14 cellular contexts compared by ENCODE assay signal in genomic region chr10:35517431-35518181, GRCh38.
DNase-seq lines count a peak whose midpoint lies in the region; ATAC-seq and TF ChIP-seq lines count a peak whose summit lies in the region.
"Had no signal": no experiment of that assay in that cellular context is flagged by ENCODE, and none has a peak within 500 bp of the region (broad histone marks: within the 10 kb centered on the region; RNA-seq: fewer than 3 reads in every experiment).

No MANE protein-coding gene starts in this region.

- no peaks in the 10 kb centered on the region for H3K9me3 ChIP-seq in upper lobe of right lung
- no peaks in the 10 kb centered on the region for H3K9me3 ChIP-seq in thyroid gland
- H3K9me3 ChIP-seq: SJSA1 had no signal

- TF ChIP-seq CTCF in activated CD8-positive, alpha-beta T cell treated with anti-CD3 and anti-CD28 coated beads for 36 hours (IDR thresholded peaks at IDR 0.05), result no peak
- TF ChIP-seq CTCF in dorsolateral prefrontal cortex (IDR thresholded peaks at IDR 0.05 in 54 of 56, conservative IDR thresholded peaks at IDR 0.05 in 2 of 56; ENCODE audit: low read depth in 1 of 56, partially characterized antibody in 56 of 56), result peak in 1 of 56 donors; percentile 15
- no peak for TF ChIP-seq CTCF in upper lobe of right lung (IDR thresholded peaks at IDR 0.05)
- no peak for TF ChIP-seq CTCF in thyroid gland (IDR thresholded peaks at IDR 0.05)

- no peaks in the 10 kb centered on the region for H3K36me3 Mint-ChIP-seq in activated CD8-positive, alpha-beta T cell treated with anti-CD3 and anti-CD28 coated beads for 36 hours (ENCODE audit: low read depth)
- H3K36me3 Mint-ChIP-seq in activated CD8-positive, alpha-beta T cell treated with anti-CD3 and anti-CD28 coated beads, Interleukin-2, amount 10 ng/mL, durations not matched to agents 7 days and 5 days (ENCODE audit: low read depth), result peaks cover 2% of the 10 kb centered on the region

- H3K27me3 ChIP-seq in dorsolateral prefrontal cortex (no peaks in the 10 kb centered on the region), upper lobe of right lung (no peaks in the 10 kb centered on the region), thyroid gland (no peaks in the 10 kb centered on the region)
- H3K27me3 ChIP-seq: SJSA1 had no signal

- peaks cover 19% of the 10 kb centered on the region for H3K4me1 Mint-ChIP-seq in activated CD8-positive, alpha-beta T cell treated with anti-CD3 and anti-CD28 coated beads for 36 hours (ENCODE audit: low read depth)
- H3K4me1 Mint-ChIP-seq in activated CD8-positive, alpha-beta T cell treated with anti-CD3 and anti-CD28 coated beads, Interleukin-2, amount 10 ng/mL, durations not matched to agents 7 days and 5 days (ENCODE audit: low read depth), result peaks cover 6% of the 10 kb centered on the region

- H3K4me3 Mint-ChIP-seq in activated CD8-positive, alpha-beta T cell treated with anti-CD3 and anti-CD28 coated beads for 36 hours, result no peak overlapping the region
- H3K4me3 Mint-ChIP-seq in activated CD8-positive, alpha-beta T cell treated with anti-CD3 and anti-CD28 coated beads, Interleukin-2, amount 10 ng/mL, durations not matched to agents 7 days and 5 days, result no peak overlapping the region

- no peak for TF ChIP-seq POLR2A in thyroid gland (IDR thresholded peaks at IDR 0.05)

- no peak for DNase-seq in activated CD8-positive, alpha-beta T cell treated with anti-CD3 and anti-CD28 coated beads for 36 hours
- DNase-seq in activated CD8-positive, alpha-beta T cell treated with anti-CD3 and anti-CD28 coated beads, Interleukin-2, amount 10 ng/mL, durations not matched to agents 7 days and 5 days, result no peak
- DNase-seq in dorsolateral prefrontal cortex (peak in 5 of 10 donors; percentile 34 to 75 (median 52)), left lobe of liver (ENCODE audit: low spot score) (no peak), upper lobe of right lung (no peak), thyroid gland (no peak)
- DNase-seq in stimulated activated CD4-positive, alpha-beta T cell treated with anti-CD3 and anti-CD28 coated beads, Interleukin-1b, Interleukin-23, amount 100 ng/mL, for 48 hours, result no peak
- no peak for DNase-seq in activated CD4-positive, alpha-beta T cell treated with anti-CD3 and anti-CD28 coated beads, Interleukin-2, amount 50 U/mL, for 48 hours
- DNase-seq: DMS79 treated with DMSO at 0.1 percent for 48 hours, NCI-H1092, NCI-H510A treated with DMSO at 0.1 percent for 48 hours had no signal

- no peak overlapping the region for H3K27ac Mint-ChIP-seq in activated CD8-positive, alpha-beta T cell treated with anti-CD3 and anti-CD28 coated beads for 36 hours
- H3K27ac Mint-ChIP-seq in activated CD8-positive, alpha-beta T cell treated with anti-CD3 and anti-CD28 coated beads, Interleukin-2, amount 10 ng/mL, durations not matched to agents 7 days and 5 days, result no peak overlapping the region
- H3K27ac Mint-ChIP-seq: activated T-helper 2 cell treated with anti-CD3 and anti-CD28 coated beads, Interferon-gamma antibody, Interleukin-2, Interleukin-4, amounts not matched to agents 10 μg/mL and 5 μg/mL and 100 μg/mL, durations not matched to agents 14 hours and 24 hours and 36 hours had no signal

- no peaks in the 10 kb centered on the region for H3K9me3 Mint-ChIP-seq in activated CD8-positive, alpha-beta T cell treated with anti-CD3 and anti-CD28 coated beads for 36 hours
- no peaks in the 10 kb centered on the region for H3K9me3 Mint-ChIP-seq in activated CD8-positive, alpha-beta T cell treated with anti-CD3 and anti-CD28 coated beads, Interleukin-2, amount 10 ng/mL, durations not matched to agents 7 days and 5 days (ENCODE audit: insufficient read depth)
- H3K9me3 Mint-ChIP-seq: activated T-helper 2 cell treated with anti-CD3 and anti-CD28 coated beads, Interferon-gamma antibody, Interleukin-2, Interleukin-4, amounts not matched to agents 10 μg/mL and 5 μg/mL and 100 μg/mL, durations not matched to agents 14 hours and 24 hours and 36 hours had no signal

- WGBS in thyroid gland, 2 donors, result 90 to 92% methylated on average over 11 of the region's 11 CpGs

- peaks cover 3% of the 10 kb centered on the region for H3K4me1 ChIP-seq in upper lobe of right lung
- H3K4me1 ChIP-seq in thyroid gland, result peaks cover 0 to 6% of the 10 kb centered on the region in 2 donors
- H3K4me1 ChIP-seq: SJSA1 had no signal

- CTCF ChIA-PET in activated CD8-positive, alpha-beta T cell treated with anti-CD3 and anti-CD28 coated beads for 36 hours (lab: Charles Lee), result no interaction called here
- CTCF ChIA-PET in activated CD8-positive, alpha-beta T cell treated with anti-CD3 and anti-CD28 coated beads, Interleukin-2, amount 10 ng/mL, durations not matched to agents 7 days and 5 days (lab: Charles Lee), result interaction anchor here (1.0 kb wide), 1 partner anchor 16 kb away, joined by 3 read pairs; no protein-coding TSS in a partner anchor

- intact Hi-C loops in activated CD8-positive, alpha-beta T cell treated with anti-CD3 and anti-CD28 coated beads for 36 hours (cut with micrococcal nuclease), result no loop called here
- intact Hi-C loops in dorsolateral prefrontal cortex (cut with DNase I) (no loop called here), upper lobe of right lung (cut with DNase I) (no loop called here), thyroid gland (cut with DNase I) (no loop called here)

- peak; percentile 17 for ATAC-seq in activated CD8-positive, alpha-beta T cell treated with anti-CD3 and anti-CD28 coated beads for 36 hours
- no peak for ATAC-seq in activated CD8-positive, alpha-beta T cell treated with anti-CD3 and anti-CD28 coated beads, Interleukin-2, amount 10 ng/mL, durations not matched to agents 7 days and 5 days
- ATAC-seq in left lobe of liver, result peak; percentile 32
- peak; percentile 57 for ATAC-seq in upper lobe of right lung

- no peaks in the 10 kb centered on the region for H3K27me3 Mint-ChIP-seq in activated CD8-positive, alpha-beta T cell treated with anti-CD3 and anti-CD28 coated beads for 36 hours
- no peaks in the 10 kb centered on the region for H3K27me3 Mint-ChIP-seq in activated CD8-positive, alpha-beta T cell treated with anti-CD3 and anti-CD28 coated beads, Interleukin-2, amount 10 ng/mL, durations not matched to agents 7 days and 5 days (ENCODE audit: low read depth)

- H3K36me3 ChIP-seq in upper lobe of right lung, result no peaks in the 10 kb centered on the region
- no peaks in the 10 kb centered on the region for H3K36me3 ChIP-seq in thyroid gland
- H3K36me3 ChIP-seq: SJSA1 had no signal

- POLR2A ChIA-PET in activated CD8-positive, alpha-beta T cell treated with anti-CD3 and anti-CD28 coated beads for 36 hours (lab: Charles Lee), result interaction anchor here (0.6 kb wide), 1 partner anchor 1498 kb away, joined by 3 read pairs; no protein-coding TSS in a partner anchor
- POLR2A ChIA-PET in activated CD8-positive, alpha-beta T cell treated with anti-CD3 and anti-CD28 coated beads, Interleukin-2, amount 10 ng/mL, durations not matched to agents 7 days and 5 days (lab: Charles Lee), result no interaction called here

- H3K4me3 ChIP-seq in dorsolateral prefrontal cortex (peak overlapping the region in 3 of 59 donors; percentile 0 to 34 (median 17)), upper lobe of right lung (no peak overlapping the region), thyroid gland (replicated peaks in 1 of 3) (no peak overlapping the region)
- H3K4me3 ChIP-seq: SJSA1 had no signal

- peak overlapping the region in 57 of 59 donors; percentile 2 to 86 (median 65) for H3K27ac ChIP-seq in dorsolateral prefrontal cortex
- H3K27ac ChIP-seq in upper lobe of right lung, result no peak overlapping the region
- H3K27ac ChIP-seq in thyroid gland, result no peak overlapping the region
- H3K27ac ChIP-seq: 22Rv1, SJSA1 had no signal

Comparison
In these comparisons a context has a peak if more than half of its experiments do, and no peak if none do; other contexts are left out.
1. H3K27ac ChIP-seq: peak in dorsolateral prefrontal cortex (57 of 59); none in upper lobe of right lung (single experiment) and thyroid gland (0 of 3).